Comparison of ENCODE assay signal across 1 cellular context in the genomic region with DNA sequence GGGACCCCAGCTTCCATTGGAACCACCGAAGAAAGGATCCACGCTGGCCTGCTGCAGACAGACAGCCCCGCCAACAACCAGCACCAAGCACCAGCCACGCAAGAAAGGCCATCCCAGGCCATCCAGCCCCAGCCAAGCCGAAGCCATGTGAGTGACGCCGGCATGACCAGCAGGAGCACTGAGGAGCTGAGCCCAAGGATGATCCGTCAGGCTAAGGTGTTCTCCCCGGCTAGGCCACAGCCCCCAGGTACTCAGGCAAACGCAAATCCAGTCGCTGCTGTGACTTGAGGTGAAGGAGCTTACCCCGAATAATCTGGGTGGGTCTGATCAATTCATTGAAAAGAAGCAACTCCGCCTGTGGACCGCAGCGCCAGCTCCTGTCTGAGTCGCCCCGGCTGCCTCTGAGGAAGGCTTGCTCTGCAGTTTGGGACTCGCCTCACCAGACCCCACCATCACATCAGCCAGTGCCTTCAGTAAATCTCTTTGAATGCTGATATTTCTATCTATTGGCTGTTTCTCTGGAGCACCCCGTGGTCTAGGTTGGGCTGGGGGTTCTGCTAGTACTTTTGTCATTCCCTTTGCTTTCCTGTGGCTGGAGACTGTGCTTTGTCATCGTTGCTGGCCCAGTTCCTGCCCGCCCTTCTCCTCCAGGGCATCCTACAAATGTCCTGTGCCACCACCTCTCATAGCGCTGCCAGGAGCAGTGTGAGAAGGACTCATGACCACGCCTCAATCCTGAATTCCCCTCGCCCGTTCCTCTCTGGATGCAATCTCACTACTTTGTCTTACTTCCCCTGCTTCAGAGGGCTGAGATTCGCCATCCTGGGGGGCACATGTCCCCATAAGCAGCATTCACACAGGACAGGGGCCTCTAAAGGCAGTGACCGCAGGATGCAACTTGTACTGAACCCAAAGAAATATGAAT.
TF ChIP-seq lines count a peak whose summit lies in the region.

No MANE protein-coding gene starts in this region.

TF ChIP-seq in GM23338, 12 proteins besides CTCF, POLR2A, EP300 and RAD21 (continued from another document):
- TF ChIP-seq, protein P1, sequence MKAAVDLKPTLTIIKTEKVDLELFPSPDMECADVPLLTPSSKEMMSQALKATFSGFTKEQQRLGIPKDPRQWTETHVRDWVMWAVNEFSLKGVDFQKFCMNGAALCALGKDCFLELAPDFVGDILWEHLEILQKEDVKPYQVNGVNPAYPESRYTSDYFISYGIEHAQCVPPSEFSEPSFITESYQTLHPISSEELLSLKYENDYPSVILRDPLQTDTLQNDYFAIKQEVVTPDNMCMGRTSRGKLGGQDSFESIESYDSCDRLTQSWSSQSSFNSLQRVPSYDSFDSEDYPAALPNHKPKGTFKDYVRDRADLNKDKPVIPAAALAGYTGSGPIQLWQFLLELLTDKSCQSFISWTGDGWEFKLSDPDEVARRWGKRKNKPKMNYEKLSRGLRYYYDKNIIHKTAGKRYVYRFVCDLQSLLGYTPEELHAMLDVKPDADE (IDR thresholded peaks at IDR 0.05): no peak
- TF ChIP-seq ZNF114 (CRISPR knock-in tag; IDR thresholded peaks at IDR 0.05): no peak
- TF ChIP-seq, protein P2, sequence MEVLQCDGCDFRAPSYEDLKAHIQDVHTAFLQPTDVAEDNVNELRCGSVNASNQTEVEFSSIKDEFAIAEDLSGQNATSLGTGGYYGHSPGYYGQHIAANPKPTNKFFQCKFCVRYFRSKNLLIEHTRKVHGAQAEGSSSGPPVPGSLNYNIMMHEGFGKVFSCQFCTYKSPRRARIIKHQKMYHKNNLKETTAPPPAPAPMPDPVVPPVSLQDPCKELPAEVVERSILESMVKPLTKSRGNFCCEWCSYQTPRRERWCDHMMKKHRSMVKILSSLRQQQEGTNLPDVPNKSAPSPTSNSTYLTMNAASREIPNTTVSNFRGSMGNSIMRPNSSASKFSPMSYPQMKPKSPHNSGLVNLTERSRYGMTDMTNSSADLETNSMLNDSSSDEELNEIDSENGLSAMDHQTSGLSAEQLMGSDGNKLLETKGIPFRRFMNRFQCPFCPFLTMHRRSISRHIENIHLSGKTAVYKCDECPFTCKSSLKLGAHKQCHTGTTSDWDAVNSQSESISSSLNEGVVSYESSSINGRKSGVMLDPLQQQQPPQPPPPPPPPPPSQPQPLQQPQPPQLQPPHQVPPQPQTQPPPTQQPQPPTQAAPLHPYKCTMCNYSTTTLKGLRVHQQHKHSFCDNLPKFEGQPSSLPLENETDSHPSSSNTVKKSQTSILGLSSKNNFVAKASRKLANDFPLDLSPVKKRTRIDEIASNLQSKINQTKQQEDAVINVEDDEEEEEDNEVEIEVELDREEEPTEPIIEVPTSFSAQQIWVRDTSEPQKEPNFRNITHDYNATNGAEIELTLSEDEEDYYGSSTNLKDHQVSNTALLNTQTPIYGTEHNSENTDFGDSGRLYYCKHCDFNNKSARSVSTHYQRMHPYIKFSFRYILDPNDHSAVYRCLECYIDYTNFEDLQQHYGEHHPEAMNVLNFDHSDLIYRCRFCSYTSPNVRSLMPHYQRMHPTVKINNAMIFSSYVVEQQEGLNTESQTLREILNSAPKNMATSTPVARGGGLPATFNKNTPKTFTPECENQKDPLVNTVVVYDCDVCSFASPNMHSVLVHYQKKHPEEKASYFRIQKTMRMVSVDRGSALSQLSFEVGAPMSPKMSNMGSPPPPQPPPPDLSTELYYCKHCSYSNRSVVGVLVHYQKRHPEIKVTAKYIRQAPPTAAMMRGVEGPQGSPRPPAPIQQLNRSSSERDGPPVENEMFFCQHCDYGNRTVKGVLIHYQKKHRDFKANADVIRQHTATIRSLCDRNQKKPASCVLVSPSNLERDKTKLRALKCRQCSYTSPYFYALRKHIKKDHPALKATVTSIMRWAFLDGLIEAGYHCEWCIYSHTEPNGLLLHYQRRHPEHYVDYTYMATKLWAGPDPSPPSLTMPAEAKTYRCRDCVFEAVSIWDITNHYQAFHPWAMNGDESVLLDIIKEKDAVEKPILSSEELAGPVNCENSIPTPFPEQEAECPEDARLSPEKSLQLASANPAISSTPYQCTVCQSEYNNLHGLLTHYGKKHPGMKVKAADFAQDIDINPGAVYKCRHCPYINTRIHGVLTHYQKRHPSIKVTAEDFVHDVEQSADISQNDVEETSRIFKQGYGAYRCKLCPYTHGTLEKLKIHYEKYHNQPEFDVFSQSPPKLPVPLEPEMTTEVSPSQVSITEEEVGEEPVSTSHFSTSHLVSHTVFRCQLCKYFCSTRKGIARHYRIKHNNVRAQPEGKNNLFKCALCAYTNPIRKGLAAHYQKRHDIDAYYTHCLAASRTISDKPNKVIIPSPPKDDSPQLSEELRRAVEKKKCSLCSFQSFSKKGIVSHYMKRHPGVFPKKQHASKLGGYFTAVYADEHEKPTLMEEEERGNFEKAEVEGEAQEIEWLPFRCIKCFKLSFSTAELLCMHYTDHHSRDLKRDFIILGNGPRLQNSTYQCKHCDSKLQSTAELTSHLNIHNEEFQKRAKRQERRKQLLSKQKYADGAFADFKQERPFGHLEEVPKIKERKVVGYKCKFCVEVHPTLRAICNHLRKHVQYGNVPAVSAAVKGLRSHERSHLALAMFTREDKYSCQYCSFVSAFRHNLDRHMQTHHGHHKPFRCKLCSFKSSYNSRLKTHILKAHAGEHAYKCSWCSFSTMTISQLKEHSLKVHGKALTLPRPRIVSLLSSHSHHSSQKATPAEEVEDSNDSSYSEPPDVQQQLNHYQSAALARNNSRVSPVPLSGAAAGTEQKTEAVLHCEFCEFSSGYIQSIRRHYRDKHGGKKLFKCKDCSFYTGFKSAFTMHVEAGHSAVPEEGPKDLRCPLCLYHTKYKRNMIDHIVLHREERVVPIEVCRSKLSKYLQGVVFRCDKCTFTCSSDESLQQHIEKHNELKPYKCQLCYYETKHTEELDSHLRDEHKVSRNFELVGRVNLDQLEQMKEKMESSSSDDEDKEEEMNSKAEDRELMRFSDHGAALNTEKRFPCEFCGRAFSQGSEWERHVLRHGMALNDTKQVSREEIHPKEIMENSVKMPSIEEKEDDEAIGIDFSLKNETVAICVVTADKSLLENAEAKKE (CRISPR knock-in tag; IDR thresholded peaks at IDR 0.05): no peak
- TF ChIP-seq NANOG (IDR thresholded peaks at IDR 0.05; ENCODE audit: borderline replicate concordance): no peak
